In genomic region chr16:57262841-57263584, GRCh38 we compare ENCODE assay signal across 12 cellular contexts. TPM values are rescaled to one million over a fixed set of nuclear protein-coding genes. Genes with fewer than 3 reads are reported as not detected.
DNase-seq lines count a peak whose midpoint lies in the region; ATAC-seq, FAIRE-seq and TF ChIP-seq lines count a peak whose summit lies in the region.
"Had no signal": no experiment of that assay in that cellular context is flagged by ENCODE, and none has a peak within 500 bp of the region (broad histone marks: within the 10 kb centered on the region; RNA-seq: fewer than 3 reads in every experiment).

No MANE protein-coding gene starts in this region.

- no peak overlapping the region for H3K18ac ChIP-seq in mesenchymal stem cell (ENCODE audit: low read depth in 1 of 2, low read length in 2 of 2)

- WGBS in mesenchymal stem cell = 92% methylated on average over 18 of the region's 18 CpGs

- no peak overlapping the region for H3K14ac ChIP-seq in mesenchymal stem cell (ENCODE audit: low read length in 2 of 2)

- H2BK12ac ChIP-seq in mesenchymal stem cell (ENCODE audit: low read length in 2 of 2) = peak overlapping the region in 1 of 2 experiments; percentile 22

- H3K23ac ChIP-seq in mesenchymal stem cell (ENCODE audit: low read length in 2 of 2) = no peak overlapping the region

- no peak overlapping the region for H3K9ac ChIP-seq in mesenchymal stem cell (ENCODE audit: low read length)

- H2BK5ac ChIP-seq in mesenchymal stem cell (ENCODE audit: low read depth, low read length, poor library complexity, severe bottlenecking) = no peak overlapping the region

- H3K4ac ChIP-seq in mesenchymal stem cell (ENCODE audit: low read depth in 1 of 2, low read length in 2 of 2) = no peak overlapping the region

- TF ChIP-seq CTCF in RWPE2 (IDR thresholded peaks at IDR 0.05; ENCODE audit: poor library complexity, severe bottlenecking) (no peak), bronchial epithelial cell (IDR thresholded peaks at IDR 0.05; ENCODE audit: insufficient read depth, low read length, severe bottlenecking) (no peak)

- H2AK5ac ChIP-seq in mesenchymal stem cell (ENCODE audit: low read length, severe bottlenecking) = peak overlapping the region; percentile 3

- DNase-seq in RWPE2 (ENCODE audit: low spot score) (peak; percentile 62), bronchial epithelial cell (ENCODE audit: low read depth) (peak; percentile 52), mesenchymal stem cell (no peak), substantia nigra (lab: John Stamatoyannopoulos, UW) (peak in 33 of 49 donors; percentile 32 to 80 (median 58)), HK-2 (ENCODE audit: unreplicated experiment) (no peak)
- DNase-seq: effector CD4-positive, alpha-beta T cell; NCI-H1417; NCI-H748 treated with DMSO at 0.1 percent for 48 hours; Right ventricle myocardium superior had no signal

- H3K4me3 ChIP-seq in RWPE2 (ENCODE audit: severe bottlenecking) (no peak overlapping the region), bronchial epithelial cell (ENCODE audit: low read depth, low read length) (no peak overlapping the region), mesenchymal stem cell (ENCODE audit: insufficient read depth in 1 of 2, low read depth in 1 of 2, low read length in 2 of 2) (no peak overlapping the region)
- H3K4me3 ChIP-seq: smooth muscle cell had no signal

- no peaks in the 10 kb centered on the region for H3K79me1 ChIP-seq in mesenchymal stem cell (replicated peaks; ENCODE audit: low read length, poor library complexity, severe bottlenecking)

- H3K4me1 ChIP-seq in RWPE2 (ENCODE audit: insufficient read depth, poor library complexity, severe bottlenecking) (peaks cover 52% of the 10 kb centered on the region), mesenchymal stem cell (ENCODE audit: control insufficient read depth, insufficient read depth, low read depth, low read length) (peaks cover 19% of the 10 kb centered on the region)

- H3K27me3 ChIP-seq in RWPE2 (ENCODE audit: insufficient read depth, poor library complexity, severe bottlenecking) = no peaks in the 10 kb centered on the region
- H3K27me3 ChIP-seq in bronchial epithelial cell (ENCODE audit: control insufficient read depth, insufficient read depth, low read length) = no peaks in the 10 kb centered on the region
- peaks cover 0 to 15% of the 10 kb centered on the region in 2 experiments for H3K27me3 ChIP-seq in mesenchymal stem cell (ENCODE audit: control insufficient read depth in 1 of 2, insufficient read depth in 1 of 2, low read length in 2 of 2)

- no peak overlapping the region for H2AFZ ChIP-seq in mesenchymal stem cell (ENCODE audit: low read depth, low read length)

- FAIRE-seq in bronchial epithelial cell (lab: Jason Lieb, UNC) = no peak

- no peak overlapping the region for H4K8ac ChIP-seq in mesenchymal stem cell (ENCODE audit: low read length)

- H3K4me2 ChIP-seq in mesenchymal stem cell (ENCODE audit: low read length, poor library complexity, severe bottlenecking) = no peak overlapping the region
- H3K4me2 ChIP-seq: smooth muscle cell had no signal

- ATAC-seq in RWPE2 (ENCODE audit: low read depth) (no peak), GM19351 (IDR thresholded peaks at IDR 0.05; ENCODE audit: unreplicated experiment) (no peak), HG03354 (IDR thresholded peaks at IDR 0.05; ENCODE audit: poor library complexity, severe bottlenecking, unreplicated experiment) (no peak)

- no peak overlapping the region for H2BK120ac ChIP-seq in mesenchymal stem cell (ENCODE audit: low read depth, low read length)

- peaks cover 21% of the 10 kb centered on the region for H3K36me3 ChIP-seq in RWPE2 (ENCODE audit: low read depth)
- no peaks in the 10 kb centered on the region for H3K36me3 ChIP-seq in bronchial epithelial cell (ENCODE audit: control insufficient read depth, insufficient read depth, low read length)
- H3K36me3 ChIP-seq in mesenchymal stem cell (ENCODE audit: control insufficient read depth in 1 of 2, insufficient read depth in 2 of 2, low read depth in 1 of 2, low read length in 2 of 2) = peaks cover 0 to 7% of the 10 kb centered on the region in 2 experiments

- no peak overlapping the region for H4K91ac ChIP-seq in mesenchymal stem cell (ENCODE audit: low read length)

- no peak overlapping the region for H2BK15ac ChIP-seq in mesenchymal stem cell (ENCODE audit: low read depth, poor library complexity, severe bottlenecking)

- H3K27ac ChIP-seq in RWPE2 (ENCODE audit: poor library complexity, severe bottlenecking) (peak overlapping the region; percentile 83), mesenchymal stem cell (ENCODE audit: low read length, poor library complexity, severe bottlenecking) (no peak overlapping the region), substantia nigra (ENCODE audit: low read depth, low read length, poor library complexity, severe bottlenecking) (peak overlapping the region; percentile 99)

- H3K9me3 ChIP-seq in RWPE2 (ENCODE audit: severe bottlenecking) (no peaks in the 10 kb centered on the region), mesenchymal stem cell (ENCODE audit: control insufficient read depth, low read length) (no peaks in the 10 kb centered on the region)

RNA-seq across cellular contexts. Expression of gene ARL2BP, which starts 18.0 kb away (rescaled TPM):
- total RNA-seq in bronchial epithelial cell = 63.8 and 71.3 TPM in 2 replicates
- polyA plus RNA-seq in mesenchymal stem cell (2013, experiment 1 of 2) = 81.6 TPM
- polyA plus RNA-seq in mesenchymal stem cell (2013, experiment 2 of 2) = 83.7 TPM

RNA-seq across cellular contexts. Expression of gene PLLP, which starts 21.5 kb away (rescaled TPM):
- 3.3 and 13.7 TPM in 2 replicates for total RNA-seq in bronchial epithelial cell
- 0.11 TPM for polyA plus RNA-seq in mesenchymal stem cell (2013, experiment 1 of 2)
- 0.03 TPM for polyA plus RNA-seq in mesenchymal stem cell (2013, experiment 2 of 2)
- total RNA-seq: smooth muscle cell had no signal

Comparison
In these comparisons a context has a peak if more than half of its experiments do, and no peak if none do; other contexts are left out.
1. DNase-seq: peak in RWPE2 (single experiment), bronchial epithelial cell (single experiment) and substantia nigra (33 of 49); none in mesenchymal stem cell (single experiment) and HK-2 (single experiment).